8 cellular contexts compared by ENCODE assay signal in genomic region chr12:55715169-55715764, GRCh38. TPM values are rescaled to one million over a fixed set of nuclear protein-coding genes. Genes with fewer than 3 reads are reported as not detected.
A peak's percentile ranks its signal among the peaks of the same experiment; 100 is the strongest.
DNase-seq lines count a peak whose midpoint lies in the region; ATAC-seq, FAIRE-seq and TF ChIP-seq lines count a peak whose summit lies in the region.

No MANE protein-coding gene starts in this region.

- intact Hi-C loops in Caco-2 (cut with micrococcal nuclease; ENCODE audit: unreplicated experiment) = no loop called here

- H3K36me3 ChIP-seq in Caco-2 (ENCODE audit: control insufficient read depth, insufficient read depth, low read length) (no peaks in the 10 kb centered on the region), NT2/D1 (ENCODE audit: insufficient read depth, insufficient read length, low read length) (peaks cover 12% of the 10 kb centered on the region), endocrine pancreas (ENCODE audit: control insufficient read depth, insufficient read depth, low read length) (no peaks in the 10 kb centered on the region), osteoblast (ENCODE audit: insufficient read depth, low read length) (no peaks in the 10 kb centered on the region)

- peaks cover 7% of the 10 kb centered on the region for H3K27me3 Mint-ChIP-seq in Caco-2 (ENCODE audit: insufficient read depth, unreplicated experiment)

- peak overlapping the region; percentile 83 for H3K4me2 ChIP-seq in osteoblast (ENCODE audit: insufficient read depth, low read length)

- H3K9me3 ChIP-seq in Caco-2 = no peaks in the 10 kb centered on the region
- H3K9me3 ChIP-seq in NT2/D1 (ENCODE audit: insufficient read depth, low read length) = no peaks in the 10 kb centered on the region
- no peaks in the 10 kb centered on the region for H3K9me3 ChIP-seq in endocrine pancreas (ENCODE audit: control insufficient read depth, low read length)
- H3K9me3 ChIP-seq in osteoblast (ENCODE audit: low read depth, low read length) = no peaks in the 10 kb centered on the region

- no peak for ATAC-seq in HG02588 (IDR thresholded peaks at IDR 0.05; ENCODE audit: unreplicated experiment)

- no peak for FAIRE-seq in frontal cortex (lab: Jason Lieb, UNC)

- no peaks in the 10 kb centered on the region for H3K9me3 Mint-ChIP-seq in Caco-2 (ENCODE audit: unreplicated experiment)

- peaks cover 6% of the 10 kb centered on the region for H3K79me2 ChIP-seq in osteoblast (ENCODE audit: insufficient read depth, low read length)

- H3K27ac ChIP-seq in osteoblast (ENCODE audit: low read depth, low read length) = peak overlapping the region; percentile 82

- H3K27ac Mint-ChIP-seq in Caco-2 (ENCODE audit: unreplicated experiment) = peak overlapping the region; percentile 80

- no peaks in the 10 kb centered on the region for H4K20me1 ChIP-seq in osteoblast (ENCODE audit: insufficient read depth, low read length)

- peaks cover 17% of the 10 kb centered on the region for H3K36me3 Mint-ChIP-seq in Caco-2 (ENCODE audit: insufficient read depth, unreplicated experiment)

- POLR2A ChIA-PET in Caco-2 (lab: Charles Lee) = interaction anchor here (1.0 to 1.3 kb wide), 2 partner anchors 10 to 34 kb away, joined by 3 to 7 read pairs; a partner anchor contains a TSS

- H3K4me1 Mint-ChIP-seq in Caco-2 (ENCODE audit: low read depth, unreplicated experiment) = no peaks in the 10 kb centered on the region

- peak overlapping the region; percentile 82 for H2AFZ ChIP-seq in osteoblast (ENCODE audit: low read length)

- peak overlapping the region; percentile 69 for H3K4me3 Mint-ChIP-seq in Caco-2 (ENCODE audit: unreplicated experiment)

- H3K4me3 ChIP-seq in Caco-2 (ENCODE audit: low read depth, low read length) (peak overlapping the region; percentile 55), NT2/D1 (ENCODE audit: insufficient read length, low read depth) (peak overlapping the region; percentile 75), endocrine pancreas (ENCODE audit: control insufficient read depth, insufficient read depth, low read length) (peak overlapping the region; percentile 67), osteoblast (ENCODE audit: insufficient read depth, low read length) (peak overlapping the region; percentile 71)

- CTCF ChIA-PET in Caco-2 (lab: Charles Lee) = interaction anchor here (0.6 to 1.7 kb wide), 6 partner anchors 9 to 366 kb away, joined by 3 to 5 read pairs (median 3); no protein-coding TSS in a partner anchor

- no peak for TF ChIP-seq CTCF in Caco-2 (IDR thresholded peaks at IDR 0.05; ENCODE audit: insufficient read depth in 1 of 2, low read depth in 1 of 2, low read length in 1 of 2, severe bottlenecking in 1 of 2, unreplicated experiment in 1 of 2)
- no peak for TF ChIP-seq CTCF in osteoblast (IDR thresholded peaks at IDR 0.05; ENCODE audit: extremely low read depth, low read depth, low read length)
- TF ChIP-seq CTCF in GM13976 (IDR thresholded peaks at IDR 0.05; ENCODE audit: borderline replicate concordance, control extremely low read depth, extremely low read depth, insufficient read depth, missing control alignments) = no peak
- no peak for TF ChIP-seq CTCF in GM13977 (IDR thresholded peaks at IDR 0.05; ENCODE audit: extremely low read depth, insufficient read depth, missing control alignments)

- in situ Hi-C loops in GM13976 (cut with MboI; ENCODE audit: low sequenced_read_pairs, unreplicated experiment) = no loop called here
- in situ Hi-C loops in GM13977 (cut with MboI; ENCODE audit: low pct_unique_long_range_greater_than_20kb, low sequenced_read_pairs, unreplicated experiment) = no loop called here

- H3K27me3 ChIP-seq in Caco-2 (replicated peaks; ENCODE audit: control insufficient read depth, insufficient read depth, low read length) (no peaks in the 10 kb centered on the region), NT2/D1 (ENCODE audit: insufficient read depth, insufficient read length) (peaks cover 15% of the 10 kb centered on the region), endocrine pancreas (ENCODE audit: control insufficient read depth, insufficient read depth, low read length) (no peaks in the 10 kb centered on the region), osteoblast (ENCODE audit: insufficient read depth, low read length) (no peaks in the 10 kb centered on the region)

- DNase-seq in Caco-2 (no peak), NT2/D1 (ENCODE audit: low read depth, low spot score) (no peak), osteoblast (ENCODE audit: insufficient read length, low spot score, missing footprints) (peak; percentile 81), frontal cortex (ENCODE audit: low spot score in 2 of 2) (no peak), GM13976 (ENCODE audit: low spot score) (no peak), GM13977 (ENCODE audit: low spot score) (no peak)

- H3K9ac ChIP-seq in NT2/D1 (ENCODE audit: insufficient read length, low read depth) = peak overlapping the region; percentile 90
- H3K9ac ChIP-seq in endocrine pancreas (ENCODE audit: control insufficient read depth, insufficient read depth, low read length) = peak overlapping the region; percentile 40

- H3K4me1 ChIP-seq in Caco-2 = peaks cover 29% of the 10 kb centered on the region
- H3K4me1 ChIP-seq in NT2/D1 (ENCODE audit: insufficient read depth, insufficient read length) = peaks cover 14% of the 10 kb centered on the region
- no peaks in the 10 kb centered on the region for H3K4me1 ChIP-seq in endocrine pancreas (ENCODE audit: control insufficient read depth, insufficient read depth, low read length)
- H3K4me1 ChIP-seq in osteoblast (ENCODE audit: insufficient read depth, low read length) = peaks cover 66% of the 10 kb centered on the region

- no TSS peak for BruUV-seq in Caco-2 (replicated peaks; lab: Mats Ljungman, UMichigan)

RNA-seq across cellular contexts. Expression of gene BLOC1S1, which starts 0.6 kb away (rescaled TPM):
- 59.4 and 73.7 TPM in 2 replicates for total RNA-seq in Caco-2 (2022)
- 46.0 and 59.4 TPM in 2 replicates for total RNA-seq in osteoblast
- 21.2 TPM for total RNA-seq in frontal cortex

RNA-seq across cellular contexts. Expression of gene RDH5, which starts 4.9 kb away (rescaled TPM):
- total RNA-seq in Caco-2 (2022) (6.0 and 9.7 TPM in 2 replicates), osteoblast (27.7 and 32.2 TPM in 2 replicates), frontal cortex (4.5 TPM)

RNA-seq across cellular contexts. Expression of gene ITGA7, which starts 7.6 kb away (rescaled TPM):
- total RNA-seq in Caco-2 (2022) (46.1 and 47.0 TPM in 2 replicates), osteoblast (22.4 and 24.8 TPM in 2 replicates), frontal cortex (3.7 TPM)

RNA-seq across cellular contexts. Expression of gene CD63, which starts 13.5 kb away (rescaled TPM):
- 947 and 983 TPM in 2 replicates for total RNA-seq in Caco-2 (2022)
- 3,072 and 3,128 TPM in 2 replicates for total RNA-seq in osteoblast
- total RNA-seq in frontal cortex = 227 TPM

RNA-seq across cellular contexts. Expression of gene GDF11, which starts 27.7 kb away (rescaled TPM):
- total RNA-seq in Caco-2 (2022) (11.0 and 13.3 TPM in 2 replicates), osteoblast (4.1 and 4.3 TPM in 2 replicates), frontal cortex (6.1 TPM)
